ENCODE assay signal across 8 cellular contexts in genomic region chr10:5775705-5776104, GRCh38. TPM values are rescaled to one million over a fixed set of nuclear protein-coding genes. Genes with fewer than 3 reads are reported as not detected.
DNase-seq lines count a peak whose midpoint lies in the region; TF ChIP-seq lines count a peak whose summit lies in the region.

No MANE protein-coding gene starts in this region.

- H3K9me3 ChIP-seq in CD4-positive, alpha-beta memory T cell (ENCODE audit: control insufficient read depth in 1 of 2, low read length in 2 of 2): no peaks in the 10 kb centered on the region
- H3K9me3 ChIP-seq in esophagus squamous epithelium: no peaks in the 10 kb centered on the region
- no peaks in the 10 kb centered on the region for H3K9me3 ChIP-seq in MM.1S (replicated peaks; ENCODE audit: insufficient read depth, low read length)

- H3K4me1 ChIP-seq in CD4-positive, alpha-beta memory T cell (ENCODE audit: insufficient read depth, low read length): peaks cover 26% of the 10 kb centered on the region
- H3K4me1 ChIP-seq in esophagus squamous epithelium (peaks cover 0 to 27% (median 20%) of the 10 kb centered on the region in 3 donors), MM.1S (ENCODE audit: low read length) (no peaks in the 10 kb centered on the region)

- H3K4me3 Mint-ChIP-seq in CD4-positive, alpha-beta memory T cell: peak overlapping the region; percentile 56 to 81 (median 76)

- H3K4me3 ChIP-seq in CD4-positive, alpha-beta memory T cell (ENCODE audit: low read length in 2 of 2): peak overlapping the region in 1 of 2 donors; percentile 23
- no peak overlapping the region for H3K4me3 ChIP-seq in esophagus squamous epithelium
- no peak overlapping the region for H3K4me3 ChIP-seq in MM.1S (ENCODE audit: low read length)

- H3K4me1 Mint-ChIP-seq in CD4-positive, alpha-beta memory T cell: peaks cover 33 to 60% (median 43%) of the 10 kb centered on the region in 4 donors

- WGBS in esophagus squamous epithelium, 2 donors: 75 to 80% methylated on average over 16 of the region's 16 CpGs

- no peaks in the 10 kb centered on the region for H3K9me2 ChIP-seq in MM.1S (replicated peaks; ENCODE audit: insufficient read depth, low read length)

- H3K27me3 Mint-ChIP-seq in CD4-positive, alpha-beta memory T cell: no peaks in the 10 kb centered on the region

- H3K9me3 Mint-ChIP-seq in CD4-positive, alpha-beta memory T cell: peaks cover 0 to 2% (median 0%) of the 10 kb centered on the region in 8 donors

- H3K9ac ChIP-seq in MM.1S (ENCODE audit: low read length): no peak overlapping the region

- peaks cover 13% of the 10 kb centered on the region; the same call in 1 of the 2 replicates for H4K20me1 ChIP-seq in MM.1S (ENCODE audit: insufficient read depth, low read length)

- CTCF ChIA-PET in CD4-positive, alpha-beta memory T cell (lab: Charles Lee; ENCODE audit: partially characterized antibody): interaction anchor here (1.4 to 1.6 kb wide), 3 partner anchors 11 to 93 kb away, joined by 3 to 5 read pairs (median 3); no protein-coding TSS in a partner anchor

- no peak for TF ChIP-seq CTCF in esophagus squamous epithelium (IDR thresholded peaks at IDR 0.05)
- no peak for TF ChIP-seq CTCF in MM.1S (IDR thresholded peaks at IDR 0.05; ENCODE audit: low read length)

- DNase-seq in CD4-positive, alpha-beta memory T cell: peak; percentile 82 to 89 (median 85)
- DNase-seq in activated CD8-positive, alpha-beta memory T cell treated with anti-CD3 and anti-CD28 coated beads for 1 hour (ENCODE audit: extremely low read depth in 1 of 2, low read depth in 1 of 2): peak; percentile 61 to 71
- DNase-seq in esophagus squamous epithelium (lab: John Stamatoyannopoulos, UW): no peak
- DNase-seq in stimulated activated CD4-positive, alpha-beta T cell treated with anti-CD3 and anti-CD28 coated beads, Interleukin-15, amount 100 ng/mL, for 24 hours: peak; percentile 84
- no peak for DNase-seq in erythroblast (lab: John Stamatoyannopoulos, UW)
- DNase-seq in GOT3 (lab: John Stamatoyannopoulos, UW): no peak
- no peak for DNase-seq in NCI-H1417 treated with DMSO at 0.1 percent for 48 hours (lab: John Stamatoyannopoulos, UW)
- DNase-seq in MM.1S: no peak

- TF ChIP-seq POLR2A in esophagus squamous epithelium (IDR thresholded peaks at IDR 0.05): no peak
- TF ChIP-seq POLR2A in erythroblast (IDR thresholded peaks at IDR 0.05; ENCODE audit: low read length): no peak

- peaks cover 42 to 71% of the 10 kb centered on the region in 2 donors for H3K36me3 Mint-ChIP-seq in CD4-positive, alpha-beta memory T cell

- POLR2A ChIA-PET in CD4-positive, alpha-beta memory T cell (lab: Charles Lee; ENCODE audit: partially characterized antibody): interaction anchor here (1.3 to 2.8 kb wide), 8 partner anchors 10 to 116 kb away, joined by 3 to 24 read pairs (median 4); partner anchors contain the start of genes FBH1 and GDI2

- H3K27me3 ChIP-seq in CD4-positive, alpha-beta memory T cell (ENCODE audit: insufficient read depth, low read length): no peaks in the 10 kb centered on the region
- H3K27me3 ChIP-seq in esophagus squamous epithelium (no peaks in the 10 kb centered on the region), MM.1S (replicated peaks; ENCODE audit: insufficient read depth, low read length) (no peaks in the 10 kb centered on the region)

- H3K27ac ChIP-seq in CD4-positive, alpha-beta memory T cell (ENCODE audit: low read depth, low read length): peak overlapping the region; percentile 58
- H3K27ac ChIP-seq in esophagus squamous epithelium: peak overlapping the region; percentile 20 to 73 (median 33)
- H3K27ac ChIP-seq in MM.1S (ENCODE audit: low read length): no peak overlapping the region

- H3K4me2 ChIP-seq in MM.1S (ENCODE audit: low read depth, low read length): no peak overlapping the region

- H3K79me2 ChIP-seq in MM.1S (ENCODE audit: low read length): peaks cover 85% of the 10 kb centered on the region

- H2AFZ ChIP-seq in MM.1S (ENCODE audit: low read length): no peak overlapping the region

- intact Hi-C loops in CD4-positive, alpha-beta memory T cell (cut with micrococcal nuclease): loop anchor here (2.0 to 10.0 kb wide), 2 partner anchors 37 to 91 kb away; partner anchors contain the start of genes GDI2 and TASOR2
- intact Hi-C loops in esophagus squamous epithelium (cut with DNase I): no loop called here

- H3K27ac Mint-ChIP-seq in CD4-positive, alpha-beta memory T cell: peak overlapping the region; percentile 88 to 97 (median 94)

- H3F3A ChIP-seq in MM.1S (ENCODE audit: insufficient read depth, low read length): no peaks in the 10 kb centered on the region; the same call in 1 of the 2 replicates

- H3K36me3 ChIP-seq in CD4-positive, alpha-beta memory T cell (ENCODE audit: insufficient read depth, low read length): peaks cover 23% of the 10 kb centered on the region
- H3K36me3 ChIP-seq in esophagus squamous epithelium (peaks cover 0 to 95% (median 0%) of the 10 kb centered on the region in 3 donors), MM.1S (replicated peaks; ENCODE audit: insufficient read depth, low read length) (peaks cover 16% of the 10 kb centered on the region; the same call in 1 of the 2 replicates)

RNA-seq across cellular contexts. Expression of gene GDI2, which starts 37.5 kb away (rescaled TPM):
- total RNA-seq in CD4-positive, alpha-beta memory T cell: 100 to 1,000 TPM; 137 to 140 TPM
- polyA plus RNA-seq in CD4-positive, alpha-beta memory T cell: 100 to 1,000 TPM; 193 to 248 TPM
- total RNA-seq in esophagus squamous epithelium: 100 to 1,000 TPM; 153 to 299 (median 257) TPM

Comparison
In these comparisons a context has a peak if more than half of its experiments do, and no peak if none do; other contexts are left out.
1. DNase-seq: peak in CD4-positive, alpha-beta memory T cell (5 of 5), activated CD8-positive, alpha-beta memory T cell treated with anti-CD3 and anti-CD28 coated beads for 1 hour (2 of 2) and stimulated activated CD4-positive, alpha-beta T cell treated with anti-CD3 and anti-CD28 coated beads, Interleukin-15, amount 100 ng/mL, for 24 hours (single experiment); none in esophagus squamous epithelium (single experiment), erythroblast (0 of 2), GOT3 (single experiment), NCI-H1417 treated with DMSO at 0.1 percent for 48 hours (single experiment) and MM.1S (single experiment).